14 cellular contexts compared by ENCODE assay signal in the genomic region with DNA sequence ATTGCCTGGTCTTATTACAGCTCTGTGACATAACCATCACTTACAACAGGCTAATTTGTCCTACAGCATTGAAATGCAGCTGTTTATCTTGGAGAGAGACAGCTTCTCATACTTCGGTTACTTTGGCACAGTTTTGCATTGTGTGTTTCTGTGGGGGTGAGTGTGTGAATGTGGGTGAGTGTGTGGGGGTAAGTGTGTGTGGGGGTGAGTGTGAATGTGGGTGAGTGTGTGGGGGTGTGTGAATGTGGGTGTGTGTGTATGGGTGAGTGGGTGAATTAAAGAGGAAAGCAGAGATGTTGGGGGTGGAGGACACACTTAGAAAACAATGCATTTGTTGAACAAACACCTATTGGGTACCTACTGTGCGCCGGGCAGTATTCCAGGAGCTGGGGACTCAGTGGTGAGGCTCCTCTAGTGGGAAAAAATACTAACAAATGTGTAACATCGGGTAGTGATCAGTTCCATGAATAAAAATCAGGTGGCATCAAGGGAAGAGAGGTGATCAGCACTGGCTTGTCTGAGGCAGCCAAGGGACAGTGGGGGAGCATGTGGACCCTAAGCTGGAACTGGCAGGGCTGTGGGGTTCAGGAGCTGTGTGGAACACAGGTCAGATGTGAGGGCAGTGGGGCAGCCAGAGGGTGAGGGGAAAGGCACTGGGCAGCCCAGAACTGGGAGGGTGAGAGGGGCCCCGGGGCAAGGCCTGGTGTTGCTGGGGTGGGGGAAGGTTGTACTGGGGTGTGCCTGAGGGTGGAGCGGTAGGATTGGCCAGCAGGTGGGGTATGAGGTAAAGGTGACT. TPM values are rescaled to one million over a fixed set of nuclear protein-coding genes. Genes with fewer than 3 reads are reported as not detected.
DNase-seq lines count a peak whose midpoint lies in the region; ATAC-seq, FAIRE-seq and TF ChIP-seq lines count a peak whose summit lies in the region.
"Had no signal": no experiment of that assay in that cellular context is flagged by ENCODE, and none has a peak within 500 bp of the region (broad histone marks: within the 10 kb centered on the region; RNA-seq: fewer than 3 reads in every experiment).

No MANE protein-coding gene starts in this region.

- H3K4ac ChIP-seq in mesenchymal stem cell (ENCODE audit: low read depth in 1 of 2, low read length in 2 of 2) = no peak overlapping the region

- H2BK15ac ChIP-seq in mesenchymal stem cell (ENCODE audit: low read depth, poor library complexity, severe bottlenecking) = no peak overlapping the region

- no peak overlapping the region for H2AFZ ChIP-seq in DND-41 (ENCODE audit: low read depth, low read length)
- H2AFZ ChIP-seq in HCT116 (ENCODE audit: low read depth, low read length, poor library complexity, severe bottlenecking) = no peak overlapping the region
- no peak overlapping the region for H2AFZ ChIP-seq in mesenchymal stem cell (ENCODE audit: low read depth, low read length)

- H3K4me2 ChIP-seq in DND-41 (ENCODE audit: insufficient read depth, low read length) = no peak overlapping the region
- no peak overlapping the region for H3K4me2 ChIP-seq in HCT116 (ENCODE audit: low read length)
- H3K4me2 ChIP-seq in mesenchymal stem cell (ENCODE audit: low read length, poor library complexity, severe bottlenecking) = no peak overlapping the region

- H3K18ac ChIP-seq in mesenchymal stem cell (ENCODE audit: low read depth in 1 of 2, low read length in 2 of 2) = peak overlapping the region in 1 of 2 experiments; percentile 21

- WGBS in mesenchymal stem cell = 92% methylated on average over 6 of the region's 6 CpGs

- RAD21 ChIA-PET in HCT116 (lab: Charles Lee; ENCODE audit: low non-redundant PET in 1 of 2, low total read pairs in 2 of 2, uncharacterized antibody in 2 of 2, unreplicated experiment in 2 of 2) = interaction anchor here in 1 of 2 experiments (0.5 kb wide), 1 partner anchor 189 kb away, joined by 8 read pairs; no protein-coding TSS in a partner anchor

- TF ChIP-seq CTCF in DND-41 (IDR thresholded peaks at IDR 0.05; ENCODE audit: borderline replicate concordance, extremely low read depth, low read length, poor library complexity, severe bottlenecking) = peak; percentile 22
- TF ChIP-seq CTCF in HCT116 (IDR thresholded peaks at IDR 0.05 in 2 of 3, conservative IDR thresholded peaks at IDR 0.05 in 1 of 3; ENCODE audit: borderline replicate concordance in 1 of 3, insufficient read depth in 1 of 3, low read depth in 2 of 3, low read length in 2 of 3) = peak in 2 of 3 experiments; percentile 18 to 31; a peak in 3 of 6 replicates
- TF ChIP-seq CTCF in choroid plexus epithelial cell (conservative IDR thresholded peaks at IDR 0.05; ENCODE audit: low read depth, low read length) = peak; percentile 25

- no peaks in the 10 kb centered on the region for H3K27me3 ChIP-seq in DND-41 (ENCODE audit: insufficient read depth, low read length, poor library complexity)
- no peaks in the 10 kb centered on the region for H3K27me3 ChIP-seq in HCT116 (ENCODE audit: insufficient read depth, low read length)
- H3K27me3 ChIP-seq in mucosa of rectum (ENCODE audit: control insufficient read depth in 2 of 2, insufficient read depth in 2 of 2, low read length in 2 of 2) = no peaks in the 10 kb centered on the region
- no peaks in the 10 kb centered on the region for H3K27me3 ChIP-seq in mesenchymal stem cell (ENCODE audit: control insufficient read depth in 1 of 2, insufficient read depth in 1 of 2, low read length in 2 of 2)
- H3K27me3 ChIP-seq: pancreas, tibial nerve had no signal

- no peak for TF ChIP-seq POLR2A in HCT116 (IDR thresholded peaks at IDR 0.05; ENCODE audit: borderline replicate concordance, extremely low read depth, insufficient read depth, insufficient read length)

- H2AK5ac ChIP-seq in mesenchymal stem cell (ENCODE audit: low read length, severe bottlenecking) = no peak overlapping the region

- no peaks in the 10 kb centered on the region for H3K79me1 ChIP-seq in mesenchymal stem cell (replicated peaks; ENCODE audit: low read length, poor library complexity, severe bottlenecking)

- H3K79me2 ChIP-seq in DND-41 (ENCODE audit: insufficient read depth, low read length) = no peaks in the 10 kb centered on the region
- no peaks in the 10 kb centered on the region for H3K79me2 ChIP-seq in HCT116 (ENCODE audit: insufficient read depth, low read length)

- no peaks in the 10 kb centered on the region for H3K9me3 ChIP-seq in DND-41 (ENCODE audit: insufficient read depth, low read length, severe bottlenecking)
- no peaks in the 10 kb centered on the region for H3K9me3 ChIP-seq in HCT116 (ENCODE audit: control insufficient read depth in 1 of 2, insufficient read depth in 1 of 2, low read depth in 1 of 2, low read length in 2 of 2)
- H3K9me3 ChIP-seq in mucosa of rectum (ENCODE audit: control insufficient read depth in 2 of 2, low read length in 2 of 2) = no peaks in the 10 kb centered on the region
- H3K9me3 ChIP-seq in mesenchymal stem cell (ENCODE audit: control insufficient read depth, low read length) = no peaks in the 10 kb centered on the region
- H3K9me3 ChIP-seq: pancreas, tibial nerve had no signal

- CTCF ChIA-PET in HCT116 (lab: Charles Lee) = no interaction called here

- no peak overlapping the region for H2BK12ac ChIP-seq in mesenchymal stem cell (ENCODE audit: low read length in 2 of 2)

- H2BK5ac ChIP-seq in mesenchymal stem cell (ENCODE audit: low read depth, low read length, poor library complexity, severe bottlenecking) = no peak overlapping the region

- H4K91ac ChIP-seq in mesenchymal stem cell (ENCODE audit: low read length) = no peak overlapping the region

- DNase-seq in DND-41 (no peak), HCT116 (ENCODE audit: low read depth, low spot score) (no peak), choroid plexus epithelial cell (ENCODE audit: low read depth) (no peak), mesenchymal stem cell (no peak), posterior vena cava (ENCODE audit: low spot score) (no peak), GM19239 (ENCODE audit: insufficient read length, low spot score) (no peak)
- DNase-seq: pancreas had no signal

- no peak overlapping the region for H3K27ac ChIP-seq in DND-41 (ENCODE audit: low read length)
- no peak overlapping the region for H3K27ac ChIP-seq in HCT116 (ENCODE audit: low read depth, low read length)
- peak overlapping the region; percentile 77 to 80 for H3K27ac ChIP-seq in mucosa of rectum (ENCODE audit: low read depth in 2 of 2, low read length in 2 of 2)
- H3K27ac ChIP-seq in mesenchymal stem cell (ENCODE audit: low read length, poor library complexity, severe bottlenecking) = no peak overlapping the region
- H3K27ac ChIP-seq: pancreas, tibial nerve had no signal

- 0 out of 2 replicates have a peak, but pooled peaks have one; percentile 7 for TF ChIP-seq RAD21 in HCT116 (IDR thresholded peaks at IDR 0.05; ENCODE audit: low read depth)

- intact Hi-C loops in HCT116 (cut with micrococcal nuclease) = no loop called here
- intact Hi-C loops in posterior vena cava (cut with DNase I) = no loop called here

- H2BK120ac ChIP-seq in mesenchymal stem cell (ENCODE audit: low read depth, low read length) = no peak overlapping the region

- H3K9me2 ChIP-seq in HCT116 (ENCODE audit: insufficient read depth) = no peaks in the 10 kb centered on the region

- H3K4me1 ChIP-seq in DND-41 (ENCODE audit: insufficient read depth, low read length) (no peaks in the 10 kb centered on the region), HCT116 (ENCODE audit: control insufficient read depth in 1 of 2, insufficient read depth in 2 of 2, low read length in 2 of 2) (no peaks in the 10 kb centered on the region), mucosa of rectum (ENCODE audit: control insufficient read depth in 2 of 2, insufficient read depth in 2 of 2, low read length in 2 of 2) (peaks cover 16% of the 10 kb centered on the region in 2 donors), mesenchymal stem cell (ENCODE audit: control insufficient read depth, insufficient read depth, low read depth, low read length) (peaks cover 2% of the 10 kb centered on the region)
- H3K4me1 ChIP-seq: pancreas, tibial nerve had no signal

- H3K36me3 ChIP-seq in DND-41 (ENCODE audit: insufficient read depth, low read length) (peaks cover 73% of the 10 kb centered on the region), HCT116 (ENCODE audit: control insufficient read depth in 1 of 2, insufficient read depth in 2 of 2, low read length in 2 of 2) (peaks cover 10 to 14% of the 10 kb centered on the region in 2 experiments; a peak in 3 of 4 replicates), mucosa of rectum (ENCODE audit: control insufficient read depth in 2 of 2, insufficient read depth in 2 of 2, low read length in 2 of 2) (peaks cover 22 to 30% of the 10 kb centered on the region in 2 donors), mesenchymal stem cell (ENCODE audit: control insufficient read depth in 1 of 2, insufficient read depth in 2 of 2, low read depth in 1 of 2, low read length in 2 of 2) (peaks cover 26 to 63% of the 10 kb centered on the region in 2 experiments)
- H3K36me3 ChIP-seq: pancreas had no signal

- H3K9ac ChIP-seq in DND-41 (ENCODE audit: low read depth, low read length) (no peak overlapping the region), HCT116 (ENCODE audit: low read length) (no peak overlapping the region), mucosa of rectum (ENCODE audit: low read depth in 1 of 2, low read length in 2 of 2) (peak overlapping the region in 1 of 2 donors; percentile 37), mesenchymal stem cell (ENCODE audit: low read length) (no peak overlapping the region)

- H4K8ac ChIP-seq in mesenchymal stem cell (ENCODE audit: low read length) = no peak overlapping the region

- no peak overlapping the region for H3K14ac ChIP-seq in mesenchymal stem cell (ENCODE audit: low read length in 2 of 2)

- H3K23ac ChIP-seq in mesenchymal stem cell (ENCODE audit: low read length in 2 of 2) = no peak overlapping the region

- H3K4me3 ChIP-seq in DND-41 (ENCODE audit: low read depth in 1 of 2, low read length in 2 of 2) (no peak overlapping the region), HCT116 (replicated peaks in 1 of 2; ENCODE audit: low read depth in 1 of 2, low read length in 2 of 2) (no peak overlapping the region), choroid plexus epithelial cell (ENCODE audit: low read depth, low read length) (no peak overlapping the region), mucosa of rectum (ENCODE audit: low read length in 2 of 2) (no peak overlapping the region), mesenchymal stem cell (ENCODE audit: insufficient read depth in 1 of 2, low read depth in 1 of 2, low read length in 2 of 2) (no peak overlapping the region)
- H3K4me3 ChIP-seq: pancreas, tibial nerve had no signal

- POLR2A ChIA-PET in HCT116 (lab: Charles Lee) = no interaction called here

- FAIRE-seq in GM19239 (lab: Jason Lieb, UNC) = no peak
- FAIRE-seq: colon, HTR-8/SVneo, pancreas, RCC 7860 had no signal

- no peaks in the 10 kb centered on the region for H4K20me1 ChIP-seq in DND-41 (ENCODE audit: insufficient read depth, low read length)
- H4K20me1 ChIP-seq in HCT116 (ENCODE audit: insufficient read depth) = no peaks in the 10 kb centered on the region

- no TSS peak for BruUV-seq in HCT116 (replicated peaks; lab: Mats Ljungman, UMichigan)

- ATAC-seq in DND-41 (ENCODE audit: insufficient read depth, low read depth) (peak; percentile 17; the same call in 1 of the 3 replicates), HCT116 (peak; percentile 82), HG03442 (IDR thresholded peaks at IDR 0.05; ENCODE audit: unreplicated experiment) (no peak)
- ATAC-seq: activated CD4-positive, CD25-positive, alpha-beta regulatory T cell treated with anti-CD3 and anti-CD28 coated beads, Interleukin-2, amount 50 U/mL, for 24 hours; pancreas had no signal

RNA-seq across cellular contexts. Expression of gene AMN, which starts 44.1 kb away (rescaled TPM):
- total RNA-seq in HCT116 (2021; ENCODE audit: unreplicated experiment) = 5.7 TPM
- 2.6 and 3.2 TPM in 2 replicates for polyA plus RNA-seq in HCT116 (2012)
- 0.14 TPM for polyA plus RNA-seq in mesenchymal stem cell (2013, experiment 1 of 2)
- 0.12 TPM for polyA plus RNA-seq in mesenchymal stem cell (2013, experiment 2 of 2)
- total RNA-seq in posterior vena cava = under 1 TPM in 1 of 2 donors, not detected in 1; 0.10 TPM

Comparison
In these comparisons a context has a peak if more than half of its experiments do, and no peak if none do; other contexts are left out.
1. H3K27ac ChIP-seq: peak in mucosa of rectum (2 of 2); none in DND-41 (single experiment), HCT116 (single experiment) and mesenchymal stem cell (single experiment).
2. Peak in every context shown above with its lines, with median percentiles within 50 percentile points of each other: CTCF ChIP-seq.